In genomic region chr16:88283596-88283995, GRCh38 we compare ENCODE assay signal across 1 cellular context.
TF ChIP-seq lines count a peak whose summit lies in the region.

No MANE protein-coding gene starts in this region.

TF ChIP-seq in GM23338, 12 proteins besides CTCF, POLR2A, EP300 and RAD21 (continued from another document):
- TF ChIP-seq ZNF462 (CRISPR knock-in tag; IDR thresholded peaks at IDR 0.05) (no peak), NANOG (IDR thresholded peaks at IDR 0.05; ENCODE audit: borderline replicate concordance) (no peak), JUNB (IDR thresholded peaks at IDR 0.05; ENCODE audit: unreplicated experiment) (no peak), ZNF331 (CRISPR knock-in tag; IDR thresholded peaks at IDR 0.05; ENCODE audit: low read depth) (no peak)
